In genomic region chr7:33040803-33041516, GRCh38 we compare ENCODE assay signal across 8 cellular contexts.
A peak's percentile ranks its signal among the peaks of the same experiment; 100 is the strongest.
DNase-seq lines count a peak whose midpoint lies in the region; ATAC-seq, FAIRE-seq and TF ChIP-seq lines count a peak whose summit lies in the region.

No MANE protein-coding gene starts in this region.

- DNase-seq in GM18507 (ENCODE audit: extremely low spot score, insufficient read length, low read depth): no peak
- DNase-seq in activated effector memory CD4-positive, alpha-beta T cell treated with Interleukin-2 at 50 U/mL for 16 hours: peak; percentile 35
- peak; percentile 35 for DNase-seq in stimulated activated CD8-positive, alpha-beta memory T cell treated with anti-CD3 and anti-CD28 coated beads, Interleukin-12 subunit alpha, Interleukin-12 subunit beta, amount 100 ng/mL, for 1 hour (ENCODE audit: low read depth)
- DNase-seq in NCI-H2196 (lab: John Stamatoyannopoulos, UW; ENCODE audit: unreplicated experiment): no peak
- DNase-seq in NCI-H2107 (lab: John Stamatoyannopoulos, UW): no peak

- ATAC-seq in HG02642 (IDR thresholded peaks at IDR 0.05; ENCODE audit: poor library complexity, unreplicated experiment): peak; percentile 96

- 0 out of 2 replicates have a peak, but pooled peaks cover 14% of the 10 kb centered on the region for H3F3A ChIP-seq in OCI-LY1 (ENCODE audit: insufficient read depth, low read length)

- no peak overlapping the region for H2AFZ ChIP-seq in OCI-LY1 (ENCODE audit: low read length)

- H3K4me1 ChIP-seq in OCI-LY1 (ENCODE audit: insufficient read depth, low read length, severe bottlenecking): peaks cover 44% of the 10 kb centered on the region

- peak overlapping the region; percentile 57 for H3K9ac ChIP-seq in OCI-LY1 (ENCODE audit: low read length)

- H3K36me3 ChIP-seq in OCI-LY1 (ENCODE audit: insufficient read depth, low read length): peaks cover 4% of the 10 kb centered on the region

- peak overlapping the region; percentile 82 for H3K4me2 ChIP-seq in OCI-LY1 (ENCODE audit: low read length)

- peak; percentile 99 for FAIRE-seq in GM18507 (lab: Jason Lieb, UNC)
- FAIRE-seq in islet of Langerhans (lab: Jason Lieb, UNC): peak; percentile 91

- H4K20me1 ChIP-seq in OCI-LY1 (ENCODE audit: insufficient read depth, low read length): no peaks in the 10 kb centered on the region

- peak overlapping the region; percentile 79 for H3K27ac ChIP-seq in OCI-LY1 (ENCODE audit: low read depth, low read length, poor library complexity, severe bottlenecking)

- no peaks in the 10 kb centered on the region for H3K9me2 ChIP-seq in OCI-LY1 (ENCODE audit: low read depth, low read length)

- H3K27me3 ChIP-seq in OCI-LY1 (ENCODE audit: insufficient read depth, low read length): no peaks in the 10 kb centered on the region

- peaks cover 94% of the 10 kb centered on the region for H3K79me2 ChIP-seq in OCI-LY1 (ENCODE audit: insufficient read depth, low read length)

- no peaks in the 10 kb centered on the region for H3K9me3 ChIP-seq in OCI-LY1 (ENCODE audit: low read length)

- H3K4me3 ChIP-seq in OCI-LY1 (ENCODE audit: low read depth, low read length, poor library complexity, severe bottlenecking): peak overlapping the region; percentile 62

- TF ChIP-seq CTCF in OCI-LY1 (IDR thresholded peaks at IDR 0.05; ENCODE audit: low read length): no peak

Comparison
In these comparisons a context has a peak if more than half of its experiments do, and no peak if none do; other contexts are left out.
1. DNase-seq: peak in activated effector memory CD4-positive, alpha-beta T cell treated with Interleukin-2 at 50 U/mL for 16 hours (single experiment) and stimulated activated CD8-positive, alpha-beta memory T cell treated with anti-CD3 and anti-CD28 coated beads, Interleukin-12 subunit alpha, Interleukin-12 subunit beta, amount 100 ng/mL, for 1 hour (single experiment); none in GM18507 (single experiment), NCI-H2196 (single experiment) and NCI-H2107 (single experiment).